8 cellular contexts compared by ENCODE assay signal in the genomic region with DNA sequence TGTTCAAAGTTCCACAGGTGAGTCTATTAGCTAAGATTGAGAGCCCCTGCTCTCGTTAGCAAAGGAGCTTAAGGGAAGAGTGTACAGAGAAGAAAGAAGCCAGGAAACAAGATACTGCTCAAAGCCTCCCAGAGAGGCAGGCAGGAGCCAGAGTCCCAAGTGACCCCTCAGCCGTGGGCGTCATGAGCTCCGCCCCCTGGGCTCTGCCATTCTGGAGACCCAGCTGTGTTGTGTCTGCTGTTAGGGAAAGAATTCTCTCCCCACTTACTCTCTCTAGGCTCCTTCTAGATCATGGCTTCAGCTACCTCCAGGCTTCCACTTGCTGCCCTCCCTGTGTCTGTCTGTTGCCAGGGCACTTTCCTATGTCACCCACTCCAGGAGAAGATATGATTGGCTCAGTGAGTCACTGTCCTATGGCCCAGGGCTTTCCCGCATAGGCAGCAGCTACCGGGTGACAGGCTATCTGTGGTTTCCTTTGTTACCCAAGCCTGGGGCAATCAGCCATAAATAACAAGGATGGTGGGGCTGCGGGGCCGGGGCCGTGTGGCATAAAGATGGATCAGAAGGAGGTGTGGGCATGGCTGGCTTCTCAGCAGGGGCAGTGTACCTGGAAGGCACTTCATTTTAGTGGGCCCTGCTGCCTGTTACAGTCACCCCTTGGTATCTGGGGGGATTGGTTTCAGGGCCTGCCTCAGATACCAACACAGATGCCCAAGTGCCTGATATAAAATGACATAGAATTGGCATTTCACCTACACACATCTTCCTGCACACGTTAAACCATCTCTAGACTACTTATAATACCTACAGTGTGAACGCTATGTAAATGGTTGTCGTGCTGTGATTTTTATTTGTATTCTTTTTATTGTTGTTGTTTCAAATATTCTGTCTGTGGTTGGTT.
DNase-seq lines count a peak whose midpoint lies in the region; FAIRE-seq and TF ChIP-seq lines count a peak whose summit lies in the region.

No MANE protein-coding gene starts in this region.

- H3K9ac ChIP-seq in mesenchymal stem cell (ENCODE audit: low read length): no peak overlapping the region

- H3K4me1 ChIP-seq in mesenchymal stem cell (ENCODE audit: control insufficient read depth, insufficient read depth, low read depth, low read length): peaks cover 7% of the 10 kb centered on the region
- H3K4me1 ChIP-seq in transverse colon: peaks cover 0 to 9% (median 3%) of the 10 kb centered on the region in 4 donors

- 69% methylated on average over 10 of the region's 12 CpGs for WGBS in mesenchymal stem cell
- 68 to 72% methylated on average over 4 to 12 of the region's 12 CpGs for WGBS in transverse colon (ENCODE audit: low coverage in 1 of 2), 2 donors

- H3K9me3 ChIP-seq in mesenchymal stem cell (ENCODE audit: control insufficient read depth, low read length) (no peaks in the 10 kb centered on the region), transverse colon (no peaks in the 10 kb centered on the region)

- H3K9me3 Mint-ChIP-seq in brain (no peaks in the 10 kb centered on the region), osteocyte (ENCODE audit: unreplicated experiment) (no peaks in the 10 kb centered on the region)

- H3K4me3 Mint-ChIP-seq in brain (no peak overlapping the region), osteocyte (ENCODE audit: unreplicated experiment) (no peak overlapping the region)

- no peaks in the 10 kb centered on the region for H3K27me3 Mint-ChIP-seq in brain
- H3K27me3 Mint-ChIP-seq in osteocyte (ENCODE audit: unreplicated experiment): no peaks in the 10 kb centered on the region

- TF ChIP-seq CTCF in brain (conservative IDR thresholded peaks at IDR 0.05): no peak
- TF ChIP-seq CTCF in osteocyte (IDR thresholded peaks at IDR 0.05): no peak
- no peak for TF ChIP-seq CTCF in transverse colon (IDR thresholded peaks at IDR 0.05)

- no peak overlapping the region for H2BK15ac ChIP-seq in mesenchymal stem cell (ENCODE audit: low read depth, poor library complexity, severe bottlenecking)

- H3K23ac ChIP-seq in mesenchymal stem cell (ENCODE audit: low read length in 2 of 2): no peak overlapping the region

- no peak overlapping the region for H4K91ac ChIP-seq in mesenchymal stem cell (ENCODE audit: low read length)

- H2BK5ac ChIP-seq in mesenchymal stem cell (ENCODE audit: low read depth, low read length, poor library complexity, severe bottlenecking): no peak overlapping the region

- H4K8ac ChIP-seq in mesenchymal stem cell (ENCODE audit: low read length): no peak overlapping the region

- TF ChIP-seq EP300 in transverse colon (IDR thresholded peaks at IDR 0.05; ENCODE audit: low read depth): no peak

- H3K27ac ChIP-seq in mesenchymal stem cell (ENCODE audit: low read length, poor library complexity, severe bottlenecking) (no peak overlapping the region), transverse colon (no peak overlapping the region)

- in situ Hi-C loops in transverse colon (cut with MboI; ENCODE audit: low pct_ligation_motif_present in 1 of 4, low pct_unique_long_range_greater_than_20kb in 1 of 4, low sequenced_read_pairs in 3 of 4): no loop called here

- peak overlapping the region; percentile 20 to 75 (median 47) for H3K27ac Mint-ChIP-seq in brain
- no peak overlapping the region for H3K27ac Mint-ChIP-seq in osteocyte (ENCODE audit: unreplicated experiment)

- H3K18ac ChIP-seq in mesenchymal stem cell (ENCODE audit: low read depth in 1 of 2, low read length in 2 of 2): no peak overlapping the region

- DNase-seq in EL (peak; percentile 70), NCI-H82 (lab: John Stamatoyannopoulos, UW) (peak; percentile 72), mesenchymal stem cell (peak; percentile 51), osteocyte (ENCODE audit: extremely low spot score, unreplicated experiment) (no peak), transverse colon (no peak), GM12891 (ENCODE audit: insufficient read length, low spot score) (no peak), amniotic stem cell (lab: John Stamatoyannopoulos, UW) (no peak)

- H2AK5ac ChIP-seq in mesenchymal stem cell (ENCODE audit: low read length, severe bottlenecking): no peak overlapping the region

- intact Hi-C loops in transverse colon (cut with DNase I; ENCODE audit: low total_unique reads): no loop called here

- peaks cover 14% of the 10 kb centered on the region for H3K4me1 Mint-ChIP-seq in brain
- H3K4me1 Mint-ChIP-seq in osteocyte (ENCODE audit: unreplicated experiment): peaks cover 9% of the 10 kb centered on the region

- H3K4me2 ChIP-seq in mesenchymal stem cell (ENCODE audit: low read length, poor library complexity, severe bottlenecking): peak overlapping the region; percentile 17

- H3K36me3 ChIP-seq in mesenchymal stem cell (ENCODE audit: control insufficient read depth in 1 of 2, insufficient read depth in 2 of 2, low read depth in 1 of 2, low read length in 2 of 2): no peaks in the 10 kb centered on the region
- no peaks in the 10 kb centered on the region for H3K36me3 ChIP-seq in transverse colon

- H3K27me3 ChIP-seq in mesenchymal stem cell (ENCODE audit: control insufficient read depth in 1 of 2, insufficient read depth in 1 of 2, low read length in 2 of 2) (no peaks in the 10 kb centered on the region), transverse colon (no peaks in the 10 kb centered on the region)

- TF ChIP-seq POLR2A in transverse colon (IDR thresholded peaks at IDR 0.05) (no peak), GM12891 (IDR thresholded peaks at IDR 0.05; ENCODE audit: low read depth, low read length) (no peak)

- H3K14ac ChIP-seq in mesenchymal stem cell (ENCODE audit: low read length in 2 of 2): no peak overlapping the region

- no peak overlapping the region for H3K4ac ChIP-seq in mesenchymal stem cell (ENCODE audit: low read depth in 1 of 2, low read length in 2 of 2)

- H2AFZ ChIP-seq in mesenchymal stem cell (ENCODE audit: low read depth, low read length): peak overlapping the region; percentile 7

- H2BK12ac ChIP-seq in mesenchymal stem cell (ENCODE audit: low read length in 2 of 2): no peak overlapping the region

- H3K4me3 ChIP-seq in mesenchymal stem cell (ENCODE audit: insufficient read depth in 1 of 2, low read depth in 1 of 2, low read length in 2 of 2): no peak overlapping the region
- no peak overlapping the region for H3K4me3 ChIP-seq in transverse colon

- no peak for FAIRE-seq in GM12891 (lab: Jason Lieb, UNC)

- H3K79me1 ChIP-seq in mesenchymal stem cell (replicated peaks; ENCODE audit: low read length, poor library complexity, severe bottlenecking): no peaks in the 10 kb centered on the region

- H3K36me3 Mint-ChIP-seq in brain (peaks cover 8% of the 10 kb centered on the region), osteocyte (ENCODE audit: unreplicated experiment) (no peaks in the 10 kb centered on the region)

- H2BK120ac ChIP-seq in mesenchymal stem cell (ENCODE audit: low read depth, low read length): no peak overlapping the region

TF ChIP-seq in GM12891, 5 proteins besides CTCF, POLR2A, EP300 and RAD21:
- TF ChIP-seq SPI1 (IDR thresholded peaks at IDR 0.05; ENCODE audit: low read depth, low read length) (no peak), POU2F2 (IDR thresholded peaks at IDR 0.05; ENCODE audit: low read depth, low read length) (no peak), PAX5 (IDR thresholded peaks at IDR 0.05; ENCODE audit: insufficient read depth, low read length, severe bottlenecking) (no peak), POLR2AphosphoS5 (IDR thresholded peaks at IDR 0.05; ENCODE audit: low read depth, low read length) (no peak), TAF1 (IDR thresholded peaks at IDR 0.05; ENCODE audit: low read depth, low read length) (no peak)

Comparison
In these comparisons a context has a peak if more than half of its experiments do, and no peak if none do; other contexts are left out.
1. DNase-seq: peak in EL (single experiment), NCI-H82 (single experiment) and mesenchymal stem cell (single experiment); none in osteocyte (single experiment), transverse colon (single experiment), GM12891 (single experiment) and amniotic stem cell (single experiment).